In genomic region chr14:63905370-63905769, GRCh38 we compare ENCODE assay signal across 24 cellular contexts. TPM values are rescaled to one million over a fixed set of nuclear protein-coding genes. Genes with fewer than 3 reads are reported as not detected.
DNase-seq lines count a peak whose midpoint lies in the region; ATAC-seq and TF ChIP-seq lines count a peak whose summit lies in the region.
"Had no signal": no experiment of that assay in that cellular context is flagged by ENCODE, and none has a peak within 500 bp of the region (broad histone marks: within the 10 kb centered on the region; RNA-seq: fewer than 3 reads in every experiment).

No MANE protein-coding gene starts in this region.

- H3K4me3 ChIP-seq in mesenchymal stem cell (ENCODE audit: insufficient read depth in 1 of 2, low read depth in 1 of 2, low read length in 2 of 2) = no peak overlapping the region
- H3K4me3 ChIP-seq: BLaER1, GM23338, PC-9, SJCRH30 had no signal

- H3K23ac ChIP-seq in mesenchymal stem cell (ENCODE audit: low read length in 2 of 2) = no peak overlapping the region

- no peak overlapping the region for H3K4ac ChIP-seq in mesenchymal stem cell (ENCODE audit: low read depth in 1 of 2, low read length in 2 of 2)

- H3K14ac ChIP-seq in mesenchymal stem cell (ENCODE audit: low read length in 2 of 2) = no peak overlapping the region

- H3K27me3 ChIP-seq in mesenchymal stem cell (ENCODE audit: control insufficient read depth in 1 of 2, insufficient read depth in 1 of 2, low read length in 2 of 2) = no peaks in the 10 kb centered on the region
- H3K27me3 ChIP-seq: BLaER1, SJCRH30 had no signal

- no peak for TF ChIP-seq CTCF in natural killer cell (IDR thresholded peaks at IDR 0.05)

- H3K18ac ChIP-seq in mesenchymal stem cell (ENCODE audit: low read depth in 1 of 2, low read length in 2 of 2) = no peak overlapping the region

- no peaks in the 10 kb centered on the region for H3K36me3 ChIP-seq in mesenchymal stem cell (ENCODE audit: control insufficient read depth in 1 of 2, insufficient read depth in 2 of 2, low read depth in 1 of 2, low read length in 2 of 2)
- H3K36me3 ChIP-seq: BLaER1 had no signal

- H4K91ac ChIP-seq in mesenchymal stem cell (ENCODE audit: low read length) = no peak overlapping the region

- H3K4me3 Mint-ChIP-seq in natural killer cell = no peak overlapping the region
- no peak overlapping the region for H3K4me3 Mint-ChIP-seq in natural killer cell treated with Interleukin-12 subunit alpha and Interleukin-12 subunit beta and Interleukin-15 and Interleukin-18, amount 100 ng/mL, for 72 hours
- H3K4me3 Mint-ChIP-seq in activated T-helper 17 cell treated with anti-CD3 and anti-CD28 coated beads, Interleukin-2, amount 50 U/mL, for 72 hours = no peak overlapping the region
- no peak overlapping the region for H3K4me3 Mint-ChIP-seq in immature natural killer cell
- H3K4me3 Mint-ChIP-seq in activated CD4-positive, alpha-beta T cell treated with anti-CD3 and anti-CD28 coated beads, Interleukin-2, amount 10 ng/mL, durations not matched to agents 24 days and 14 days = no peak overlapping the region
- H3K4me3 Mint-ChIP-seq: GM23338, H9, HFFc6 had no signal

- no peak overlapping the region for H2BK120ac ChIP-seq in mesenchymal stem cell (ENCODE audit: low read depth, low read length)

- H3K27ac Mint-ChIP-seq in natural killer cell (peak overlapping the region; percentile 67 to 68), immature natural killer cell (peak overlapping the region in 5 of 6 donors; percentile 0 to 65 (median 33))
- peak overlapping the region in 1 of 2 donors; percentile 17 for H3K27ac Mint-ChIP-seq in natural killer cell treated with Interleukin-12 subunit alpha and Interleukin-12 subunit beta and Interleukin-15 and Interleukin-18, amount 100 ng/mL, for 72 hours
- H3K27ac Mint-ChIP-seq in activated T-helper 17 cell treated with anti-CD3 and anti-CD28 coated beads, Interleukin-2, amount 50 U/mL, for 72 hours = peak overlapping the region; percentile 30
- H3K27ac Mint-ChIP-seq in activated CD4-positive, alpha-beta T cell treated with anti-CD3 and anti-CD28 coated beads, Interleukin-2, amount 10 ng/mL, durations not matched to agents 24 days and 14 days = no peak overlapping the region
- H3K27ac Mint-ChIP-seq: GM23338, HFFc6 had no signal

- peaks cover 6% of the 10 kb centered on the region for H3K4me1 ChIP-seq in mesenchymal stem cell (ENCODE audit: control insufficient read depth, insufficient read depth, low read depth, low read length)

- no peaks in the 10 kb centered on the region for H3K27me3 Mint-ChIP-seq in natural killer cell (ENCODE audit: low read depth in 2 of 2)
- no peaks in the 10 kb centered on the region for H3K27me3 Mint-ChIP-seq in natural killer cell treated with Interleukin-12 subunit alpha and Interleukin-12 subunit beta and Interleukin-15 and Interleukin-18, amount 100 ng/mL, for 72 hours
- no peaks in the 10 kb centered on the region for H3K27me3 Mint-ChIP-seq in activated T-helper 17 cell treated with anti-CD3 and anti-CD28 coated beads, Interleukin-2, amount 50 U/mL, for 72 hours
- peaks cover 2 to 10% (median 2%) of the 10 kb centered on the region in 3 donors for H3K27me3 Mint-ChIP-seq in immature natural killer cell (ENCODE audit: low read depth in 3 of 3)
- H3K27me3 Mint-ChIP-seq in activated CD4-positive, alpha-beta T cell treated with anti-CD3 and anti-CD28 coated beads, Interleukin-2, amount 10 ng/mL, durations not matched to agents 24 days and 14 days = no peaks in the 10 kb centered on the region
- H3K27me3 Mint-ChIP-seq: CD4-positive, CD25-positive, alpha-beta regulatory T cell had no signal

- H3K79me1 ChIP-seq in mesenchymal stem cell (replicated peaks; ENCODE audit: low read length, poor library complexity, severe bottlenecking) = peaks cover 15% of the 10 kb centered on the region

- no peak overlapping the region for H2AFZ ChIP-seq in mesenchymal stem cell (ENCODE audit: low read depth, low read length)
- H2AFZ ChIP-seq: GM23338, PC-9 had no signal

- H3K9me3 Mint-ChIP-seq in natural killer cell (peaks cover 0 to 2% of the 10 kb centered on the region in 2 donors), immature natural killer cell (no peaks in the 10 kb centered on the region)
- peaks cover 4% of the 10 kb centered on the region for H3K9me3 Mint-ChIP-seq in natural killer cell treated with Interleukin-12 subunit alpha and Interleukin-12 subunit beta and Interleukin-15 and Interleukin-18, amount 100 ng/mL, for 72 hours
- H3K9me3 Mint-ChIP-seq in activated T-helper 17 cell treated with anti-CD3 and anti-CD28 coated beads, Interleukin-2, amount 50 U/mL, for 72 hours = no peaks in the 10 kb centered on the region
- no peaks in the 10 kb centered on the region for H3K9me3 Mint-ChIP-seq in activated CD4-positive, alpha-beta T cell treated with anti-CD3 and anti-CD28 coated beads, Interleukin-2, amount 10 ng/mL, durations not matched to agents 24 days and 14 days
- H3K9me3 Mint-ChIP-seq: CD4-positive, CD25-positive, alpha-beta regulatory T cell; HFFc6 had no signal

- intact Hi-C loops in natural killer cell (cut with micrococcal nuclease) = no loop called here
- intact Hi-C loops in activated CD4-positive, alpha-beta T cell treated with anti-CD3 and anti-CD28 coated beads, Interleukin-2, amount 10 ng/mL, durations not matched to agents 24 days and 14 days (cut with micrococcal nuclease) = no loop called here

- no peak overlapping the region for H2BK12ac ChIP-seq in mesenchymal stem cell (ENCODE audit: low read length in 2 of 2)

- no peak overlapping the region for H2BK15ac ChIP-seq in mesenchymal stem cell (ENCODE audit: low read depth, poor library complexity, severe bottlenecking)

- no peaks in the 10 kb centered on the region for H3K9me3 ChIP-seq in mesenchymal stem cell (ENCODE audit: control insufficient read depth, low read length)
- H3K9me3 ChIP-seq: SJCRH30 had no signal

- no peak overlapping the region for H3K27ac ChIP-seq in mesenchymal stem cell (ENCODE audit: low read length, poor library complexity, severe bottlenecking)
- H3K27ac ChIP-seq: BLaER1, PC-9, SJCRH30 had no signal

- H3K9ac ChIP-seq in mesenchymal stem cell (ENCODE audit: low read length) = no peak overlapping the region
- H3K9ac ChIP-seq: BLaER1 had no signal

- peaks cover 79 to 83% of the 10 kb centered on the region in 2 donors for H3K4me1 Mint-ChIP-seq in natural killer cell
- peaks cover 49 to 55% of the 10 kb centered on the region in 2 donors for H3K4me1 Mint-ChIP-seq in natural killer cell treated with Interleukin-12 subunit alpha and Interleukin-12 subunit beta and Interleukin-15 and Interleukin-18, amount 100 ng/mL, for 72 hours (ENCODE audit: low read depth in 2 of 2)
- peaks cover 43% of the 10 kb centered on the region for H3K4me1 Mint-ChIP-seq in activated T-helper 17 cell treated with anti-CD3 and anti-CD28 coated beads, Interleukin-2, amount 50 U/mL, for 72 hours
- peaks cover 81 to 100% of the 10 kb centered on the region in 2 donors for H3K4me1 Mint-ChIP-seq in immature natural killer cell
- H3K4me1 Mint-ChIP-seq in activated CD4-positive, alpha-beta T cell treated with anti-CD3 and anti-CD28 coated beads, Interleukin-2, amount 10 ng/mL, durations not matched to agents 24 days and 14 days = peaks cover 33% of the 10 kb centered on the region

- WGBS in mesenchymal stem cell = no CpG with 5 or more reads among the region's 2 CpGs

- DNase-seq in natural killer cell (no peak), immature natural killer cell (no peak), mesenchymal stem cell (no peak), AG20443 (ENCODE audit: low spot score) (no peak)
- no peak for DNase-seq in natural killer cell treated with Interleukin-12 subunit alpha and Interleukin-12 subunit beta and Interleukin-15 and Interleukin-18, amount 100 ng/mL, for 72 hours (ENCODE audit: low spot score)
- no peak for DNase-seq in activated CD4-positive, alpha-beta T cell treated with anti-CD3 and anti-CD28 coated beads, Interleukin-2, amount 10 ng/mL, durations not matched to agents 24 days and 14 days
- DNase-seq: CD4-positive, CD25-positive, alpha-beta regulatory T cell; COR-L47; EL; GF-D8; H9; HFFc6; NCI-H1048; NCI-H1417; NCI-H1694; NCI-H2029 treated with DMSO at 0.1 percent for 48 hours; NCI-H526 treated with DMSO at 0.1 percent for 48 hours; PC-9; SJCRH30 had no signal

- H2AK5ac ChIP-seq in mesenchymal stem cell (ENCODE audit: low read length, severe bottlenecking) = no peak overlapping the region

- H4K8ac ChIP-seq in mesenchymal stem cell (ENCODE audit: low read length) = no peak overlapping the region

- no peak overlapping the region for H3K4me2 ChIP-seq in mesenchymal stem cell (ENCODE audit: low read length, poor library complexity, severe bottlenecking)
- H3K4me2 ChIP-seq: BLaER1, GM23338, PC-9 had no signal

- no peak overlapping the region for H2BK5ac ChIP-seq in mesenchymal stem cell (ENCODE audit: low read depth, low read length, poor library complexity, severe bottlenecking)

- no peak for ATAC-seq in natural killer cell
- no peak for ATAC-seq in natural killer cell treated with Interleukin-12 subunit alpha and Interleukin-12 subunit beta and Interleukin-15 and Interleukin-18, amount 100 ng/mL, for 72 hours
- ATAC-seq in activated T-helper 17 cell treated with anti-CD3 and anti-CD28 coated beads, Interleukin-2, amount 50 U/mL, for 72 hours (replicated peaks) = no peak
- ATAC-seq: GM23338, Right ventricle myocardium inferior, SK-N-SH treated with all-trans-retinoic acid at 6 μM for 48 hours had no signal

- H3K36me3 Mint-ChIP-seq in natural killer cell (no peaks in the 10 kb centered on the region), immature natural killer cell (no peaks in the 10 kb centered on the region)
- H3K36me3 Mint-ChIP-seq in natural killer cell treated with Interleukin-12 subunit alpha and Interleukin-12 subunit beta and Interleukin-15 and Interleukin-18, amount 100 ng/mL, for 72 hours = no peaks in the 10 kb centered on the region
- H3K36me3 Mint-ChIP-seq in activated T-helper 17 cell treated with anti-CD3 and anti-CD28 coated beads, Interleukin-2, amount 50 U/mL, for 72 hours (ENCODE audit: low read depth) = peaks cover 4% of the 10 kb centered on the region
- H3K36me3 Mint-ChIP-seq in activated CD4-positive, alpha-beta T cell treated with anti-CD3 and anti-CD28 coated beads, Interleukin-2, amount 10 ng/mL, durations not matched to agents 24 days and 14 days (ENCODE audit: low read depth) = peaks cover 10% of the 10 kb centered on the region

RNA-seq across cellular contexts. Expression of gene SYNE2, which starts 52.6 kb away (rescaled TPM):
- 100 to 1,000 TPM; 325 to 434 (median 373) TPM for total RNA-seq in natural killer cell
- total RNA-seq in natural killer cell treated with Interleukin-12 subunit alpha and Interleukin-12 subunit beta and Interleukin-15 and Interleukin-18, amount 100 ng/mL, for 72 hours = 10 to 100 TPM; 86.7 to 97.4 TPM
- 10 to 100 TPM; 48.5 to 66.9 TPM for total RNA-seq in activated T-helper 17 cell treated with anti-CD3 and anti-CD28 coated beads, Interleukin-2, amount 50 U/mL, for 72 hours
- 100 to 1,000 TPM in 1 of 3 donors, 10 to 100 TPM in 2; 14.0 to 116 (median 20.0) TPM for polyA plus RNA-seq in immature natural killer cell
- polyA plus RNA-seq in mesenchymal stem cell (2013, experiment 1 of 2) = 5.6 TPM
- 6.4 TPM for polyA plus RNA-seq in mesenchymal stem cell (2013, experiment 2 of 2)
- total RNA-seq in activated CD4-positive, alpha-beta T cell treated with anti-CD3 and anti-CD28 coated beads, Interleukin-2, amount 10 ng/mL, durations not matched to agents 24 days and 14 days = 22.0 and 22.4 TPM in 2 replicates
